ENCODE assay signal across 9 cellular contexts in the genomic region with DNA sequence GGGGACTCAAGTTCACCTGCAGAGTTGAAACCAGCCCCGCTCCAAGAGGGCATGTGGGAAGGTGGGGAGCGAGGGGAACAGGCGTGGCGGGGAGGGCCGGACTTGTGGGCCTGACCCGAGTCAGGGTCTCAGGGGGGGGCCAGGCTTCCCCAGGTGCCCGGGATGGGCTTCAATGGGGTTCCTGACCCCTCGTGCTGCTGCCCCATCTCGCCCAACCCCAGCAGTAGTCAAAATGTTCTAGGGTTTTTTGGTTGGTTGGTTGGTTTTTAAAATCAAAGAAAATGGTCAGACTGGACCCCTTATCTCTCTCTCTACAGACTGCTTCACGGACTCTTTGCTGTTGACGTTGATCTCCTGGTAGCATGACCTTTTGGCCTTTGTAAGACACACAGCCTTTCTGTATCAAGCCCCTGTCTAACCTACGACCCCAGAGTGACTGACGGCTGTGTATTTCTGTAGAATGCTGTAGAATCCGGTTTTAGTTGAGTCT.
DNase-seq lines count a peak whose midpoint lies in the region; ATAC-seq and TF ChIP-seq lines count a peak whose summit lies in the region.
"Had no signal": no experiment of that assay in that cellular context is flagged by ENCODE, and none has a peak within 500 bp of the region (broad histone marks: within the 10 kb centered on the region; RNA-seq: fewer than 3 reads in every experiment).

No MANE protein-coding gene starts in this region.

- 0 out of 2 replicates have a peak, but pooled peaks cover 3% of the 10 kb centered on the region for H3K27me3 ChIP-seq in DOHH2 (ENCODE audit: control insufficient read depth, low read length)

- peaks cover 11% of the 10 kb centered on the region for H3K27me3 Mint-ChIP-seq in endothelial cell (ENCODE audit: unreplicated experiment)
- no peaks in the 10 kb centered on the region for H3K27me3 Mint-ChIP-seq in osteocyte (ENCODE audit: unreplicated experiment)

- TF ChIP-seq CTCF in DOHH2 (IDR thresholded peaks at IDR 0.05; ENCODE audit: low read depth, low read length, poor library complexity, severe bottlenecking) (no peak), endothelial cell (IDR thresholded peaks at IDR 0.05; ENCODE audit: unreplicated experiment) (no peak), osteocyte (IDR thresholded peaks at IDR 0.05) (no peak)

- peaks cover 26% of the 10 kb centered on the region for H3K4me1 ChIP-seq in DOHH2 (ENCODE audit: control insufficient read depth, low read length)

- H3K9me2 ChIP-seq in DOHH2 (replicated peaks; ENCODE audit: control insufficient read depth, low read length): no peaks in the 10 kb centered on the region

- H3K4me1 Mint-ChIP-seq in endothelial cell (ENCODE audit: unreplicated experiment) (peaks cover 39% of the 10 kb centered on the region), osteocyte (ENCODE audit: unreplicated experiment) (peaks cover 37% of the 10 kb centered on the region)

- H3K36me3 Mint-ChIP-seq in endothelial cell (ENCODE audit: low read depth, unreplicated experiment) (no peaks in the 10 kb centered on the region), osteocyte (ENCODE audit: unreplicated experiment) (peaks cover 6% of the 10 kb centered on the region)

- DNase-seq in SK-N-DZ (ENCODE audit: low spot score) (peak; percentile 35), endothelial cell (ENCODE audit: low spot score) (no peak), osteocyte (ENCODE audit: extremely low spot score, unreplicated experiment) (peak; percentile 81), nucleus accumbens (lab: John Stamatoyannopoulos, UW) (no peak), DMS153 treated with DMSO at 0.1 percent for 48 hours (lab: John Stamatoyannopoulos, UW; ENCODE audit: unreplicated experiment) (no peak), NK-92 (lab: John Stamatoyannopoulos, UW; ENCODE audit: unreplicated experiment) (no peak)

- H3K27ac ChIP-seq in DOHH2 (ENCODE audit: low read depth, low read length): no peak overlapping the region
- H3K27ac ChIP-seq: HL-60 had no signal

- no peak for ATAC-seq in HG02938 (IDR thresholded peaks at IDR 0.05; ENCODE audit: unreplicated experiment)

- no peaks in the 10 kb centered on the region for H3K9me3 Mint-ChIP-seq in endothelial cell (ENCODE audit: unreplicated experiment)
- no peaks in the 10 kb centered on the region for H3K9me3 Mint-ChIP-seq in osteocyte (ENCODE audit: unreplicated experiment)

- peak overlapping the region; percentile 94 for H3K27ac Mint-ChIP-seq in endothelial cell (ENCODE audit: unreplicated experiment)
- H3K27ac Mint-ChIP-seq in osteocyte (ENCODE audit: unreplicated experiment): peak overlapping the region; percentile 98

- H4K20me1 ChIP-seq in DOHH2 (ENCODE audit: control insufficient read depth, insufficient read depth, low read depth, low read length): 0 out of 2 replicates have a peak, but pooled peaks cover 2% of the 10 kb centered on the region

- H3K79me2 ChIP-seq in DOHH2 (ENCODE audit: control insufficient read depth, low read length): no peaks in the 10 kb centered on the region

- H3F3A ChIP-seq in DOHH2 (ENCODE audit: control insufficient read depth, insufficient read depth): peaks cover 14% of the 10 kb centered on the region

- H3K9me3 ChIP-seq in DOHH2 (ENCODE audit: control insufficient read depth, insufficient read depth, low read length): no peaks in the 10 kb centered on the region

- H3K36me3 ChIP-seq in DOHH2 (ENCODE audit: control insufficient read depth, low read length): peaks cover 3% of the 10 kb centered on the region

- H3K4me3 Mint-ChIP-seq in endothelial cell (ENCODE audit: unreplicated experiment): peak overlapping the region; percentile 43
- peak overlapping the region; percentile 75 for H3K4me3 Mint-ChIP-seq in osteocyte (ENCODE audit: unreplicated experiment)

- H3K4me3 ChIP-seq in DOHH2 (ENCODE audit: low read length): no peak overlapping the region; the same call in 1 of the 2 replicates

- H3K4me2 ChIP-seq in DOHH2 (ENCODE audit: low read length): peak overlapping the region; percentile 72

Comparison
In these comparisons a context has a peak if more than half of its experiments do, and no peak if none do; other contexts are left out.
1. DNase-seq: peak in SK-N-DZ (single experiment) and osteocyte (single experiment); none in endothelial cell (single experiment), nucleus accumbens (0 of 56), DMS153 treated with DMSO at 0.1 percent for 48 hours (single experiment) and NK-92 (single experiment).